Comparison of ENCODE assay signal across 8 cellular contexts in the genomic region with DNA sequence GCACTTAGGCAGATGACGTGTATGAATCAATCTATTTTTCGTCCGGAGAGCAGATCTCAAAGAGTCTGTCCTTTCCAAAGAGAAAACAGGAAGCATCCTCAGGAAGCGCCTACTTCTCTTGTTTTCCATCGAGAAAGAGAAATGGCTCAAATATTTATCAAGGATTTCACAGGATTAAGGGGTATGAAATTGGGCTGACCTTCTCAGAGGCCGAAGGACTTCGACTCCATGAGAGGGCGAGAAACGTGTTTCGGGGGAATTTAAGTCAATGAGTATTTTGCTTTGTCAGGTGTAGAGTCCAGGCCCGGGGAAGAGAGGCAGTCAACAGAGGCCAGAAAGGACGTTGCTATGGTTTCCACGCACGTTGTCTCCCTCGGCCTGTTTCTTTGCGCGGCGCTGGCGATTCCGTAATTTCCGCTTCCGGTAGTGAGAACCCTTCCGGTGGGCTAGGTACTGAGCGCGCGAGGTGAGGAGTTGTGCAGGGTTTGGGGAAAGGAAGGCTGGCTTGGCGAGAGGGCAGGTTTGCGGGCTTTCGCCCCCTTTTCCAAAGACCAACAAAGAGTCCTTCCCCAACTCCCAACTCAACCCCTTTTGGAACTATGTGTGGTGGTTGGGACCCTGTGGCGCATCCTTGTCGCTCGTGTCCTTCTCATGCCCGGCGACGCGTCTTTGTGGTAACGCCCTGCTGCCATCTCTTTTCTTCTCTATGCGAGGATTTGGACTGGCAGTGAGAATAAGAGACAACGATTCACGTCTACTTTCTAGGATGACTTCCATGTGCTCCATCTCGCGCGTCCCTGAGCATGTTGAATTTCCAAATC.
A peak's percentile ranks its signal among the peaks of the same experiment; 100 is the strongest.
DNase-seq lines count a peak whose midpoint lies in the region; ATAC-seq and TF ChIP-seq lines count a peak whose summit lies in the region.

A gene (plus strand): TSS at position 429 of the 821 bp plus-strand sequence. CDS start 506 bp downstream, outside the sequence.

- TF ChIP-seq CTCF in AG09319 (IDR thresholded peaks at IDR 0.05; ENCODE audit: low read depth, low read length), result no peak

- ATAC-seq in GM19043 (IDR thresholded peaks at IDR 0.05; ENCODE audit: low read depth, unreplicated experiment), result peak; percentile 99
- peak; percentile 98 for ATAC-seq in HG03354 (IDR thresholded peaks at IDR 0.05; ENCODE audit: poor library complexity, severe bottlenecking, unreplicated experiment)

- peak; percentile 74 for DNase-seq in AG09319 (ENCODE audit: extremely low read depth, low read depth)
- DNase-seq in NCI-H446 treated with DMSO at 0.1 percent for 48 hours (lab: John Stamatoyannopoulos, UW), result peak; percentile 85
- peak; percentile 77 for DNase-seq in activated CD4-positive, CD25-positive, alpha-beta regulatory T cell treated with anti-CD3 and anti-CD28 coated beads, Interleukin-2, amount 50 U/mL, for 16 hours (ENCODE audit: low read depth, low spot score)
- DNase-seq in central memory CD4-positive, alpha-beta T cell, result peak; percentile 88
- DNase-seq in iris pigment epithelial cell (ENCODE audit: low read depth), result peak; percentile 91
- DNase-seq in stimulated activated CD4-positive, alpha-beta T cell treated with anti-CD3 and anti-CD28 coated beads, Interleukin-12 subunit alpha, Interleukin-12 subunit beta, amount 100 ng/mL, for 4 hours, result peak; percentile 81

Comparison
In these comparisons a context has a peak if more than half of its experiments do, and no peak if none do; other contexts are left out.
1. Peak in every context shown above with its lines: DNase-seq and ATAC-seq.